Comparison of ENCODE assay signal across 24 cellular contexts in genomic region chr12:76649091-76649490, GRCh38.
"Had no signal": no experiment of that assay in that cellular context is flagged by ENCODE, and none has a peak within 500 bp of the region (broad histone marks: within the 10 kb centered on the region; RNA-seq: fewer than 3 reads in every experiment).

No MANE protein-coding gene starts in this region.

- H3K4me3 ChIP-seq: PC-9 had no signal

- H3K4me2 ChIP-seq: PC-9 had no signal

- FAIRE-seq: TTC549 had no signal

- DNase-seq: activated B cell treated with CpG ODN at 0.5 μM for 24 hours; activated CD4-positive, alpha-beta memory T cell treated with anti-CD3 and anti-CD28 coated beads, Interleukin-2, amount 10 ng/mL, durations not matched to agents 7 days and 5 days; activated CD4-positive, alpha-beta T cell treated with anti-CD3 and anti-CD28 coated beads for 36 hours; activated CD4-positive, alpha-beta T cell treated with anti-CD3 and anti-CD28 coated beads, Interleukin-2, amount 50 U/mL, for 1 hour; activated gamma-delta T cell treated with Interleukin-2 at 50 U/mL for 16 hours; activated naive CD4-positive, alpha-beta T cell treated with anti-CD3 and anti-CD28 coated beads, Interleukin-2, amount 10 ng/mL, durations not matched to agents 7 days and 5 days; activated naive CD8-positive, alpha-beta T cell treated with anti-CD3 and anti-CD28 coated beads for 36 hours; activated T-cell treated with anti-CD3 and anti-CD28 coated beads for 4 hours; activated T-cell treated with anti-CD3 and anti-CD28 coated beads, Interleukin-2, amount 50 U/mL, for 72 hours; caudate nucleus; Karpas-422; MM.1S; NCI-H1105; NCI-H1436; NCI-H187; NCI-H2081; NCI-H510A treated with DMSO at 0.1 percent for 48 hours; NCI-H69; PC-9; SHP77 treated with DMSO at 0.1 percent for 48 hours; T-cell; T-helper 2 cell; T1000 had no signal

- H2AFZ ChIP-seq: PC-9 had no signal

- ATAC-seq: activated CD4-positive, alpha-beta T cell treated with anti-CD3 and anti-CD28 coated beads for 36 hours; activated T-cell treated with anti-CD3 and anti-CD28 coated beads, Interleukin-2, amount 50 U/mL, for 72 hours; T-cell had no signal

- H3K27ac ChIP-seq: PC-9 had no signal
